15 cellular contexts compared by ENCODE assay signal in the genomic region with DNA sequence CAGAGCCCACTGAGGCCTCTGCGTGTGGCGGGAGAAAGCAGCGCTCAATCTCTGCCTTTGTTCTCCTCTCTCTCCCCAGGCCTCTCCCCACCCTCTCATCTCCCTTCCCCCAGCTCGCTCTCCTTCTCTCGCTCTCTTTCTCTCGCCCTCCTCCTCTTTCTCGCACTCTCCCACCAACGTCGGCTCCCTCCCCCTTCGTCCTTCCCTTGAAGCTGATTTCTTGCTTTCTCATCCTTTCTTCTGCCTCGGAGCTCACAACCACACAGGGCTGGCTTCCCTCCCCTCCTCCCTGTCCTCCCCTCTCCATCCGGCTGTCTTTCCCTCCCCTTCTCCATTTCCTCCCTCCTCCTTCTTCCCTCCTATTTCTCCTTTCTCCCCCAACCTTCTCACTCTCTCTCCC.
DNase-seq lines count a peak whose midpoint lies in the region; ATAC-seq and TF ChIP-seq lines count a peak whose summit lies in the region.
"Had no signal": no experiment of that assay in that cellular context is flagged by ENCODE, and none has a peak within 500 bp of the region (broad histone marks: within the 10 kb centered on the region; RNA-seq: fewer than 3 reads in every experiment).

No MANE protein-coding gene starts in this region.

- no peak for TF ChIP-seq CTCF in Panc1 (IDR thresholded peaks at IDR 0.05)
- TF ChIP-seq CTCF in fibroblast of lung (conservative IDR thresholded peaks at IDR 0.05 in 1 of 2, IDR thresholded peaks at IDR 0.05 in 1 of 2; ENCODE audit: low read depth in 1 of 2, low read length in 2 of 2) = no peak

- no TSS peak for BruUV-seq in Panc1 (replicated peaks; lab: Mats Ljungman, UMichigan)

- peaks cover 36% of the 10 kb centered on the region for H3K79me1 ChIP-seq in trophoblast cell (ENCODE audit: low read length)

- H3K23ac ChIP-seq in trophoblast cell (ENCODE audit: low read length) = no peak overlapping the region

- H4K8ac ChIP-seq in trophoblast cell (ENCODE audit: low read depth, low read length) = peak overlapping the region; percentile 34

- H3K9ac ChIP-seq in fibroblast of lung (ENCODE audit: insufficient read depth, low read length) (no peak overlapping the region), trophoblast cell (ENCODE audit: low read length) (no peak overlapping the region)

- H3K4me2 ChIP-seq in fibroblast of lung (ENCODE audit: extremely low read depth, insufficient read depth, low read length) = no peak overlapping the region
- no peak overlapping the region for H3K4me2 ChIP-seq in trophoblast cell (ENCODE audit: low read length)

- H3K4ac ChIP-seq in trophoblast cell (ENCODE audit: low read depth, low read length) = no peak overlapping the region

- H2BK12ac ChIP-seq in trophoblast cell (ENCODE audit: low read length) = peak overlapping the region; percentile 83

- POLR2A ChIA-PET in Panc1 (lab: Charles Lee) = interaction anchor here (0.5 kb wide), 1 partner anchor 215 kb away, joined by 3 read pairs; no protein-coding TSS in a partner anchor

- H2AFZ ChIP-seq in fibroblast of lung (ENCODE audit: low read length) (peak overlapping the region; percentile 58), trophoblast cell (ENCODE audit: insufficient read depth, low read length, poor library complexity) (no peak overlapping the region)

- H4K91ac ChIP-seq in trophoblast cell (ENCODE audit: low read depth, low read length) = peak overlapping the region; percentile 61

- WGBS in trophoblast cell (ENCODE audit: extremely low coverage, insufficient coverage, insufficient read length) = 100% methylated on average over 6 of the region's 12 CpGs

- no peak overlapping the region for H3K4me3 ChIP-seq in Panc1 (ENCODE audit: low read depth in 2 of 2, low read length in 2 of 2)
- H3K4me3 ChIP-seq in fibroblast of lung (replicated peaks in 1 of 4; ENCODE audit: control extremely low read depth in 1 of 4, insufficient read depth in 1 of 4, low read depth in 3 of 4, low read length in 4 of 4) = no peak overlapping the region
- H3K4me3 ChIP-seq in trophoblast cell (ENCODE audit: low read depth, low read length) = no peak overlapping the region
- H3K4me3 ChIP-seq: gastroesophageal sphincter had no signal

- no peak overlapping the region for H3K18ac ChIP-seq in trophoblast cell (ENCODE audit: low read length)

- H2BK5ac ChIP-seq in trophoblast cell (ENCODE audit: low read depth, low read length, poor library complexity) = no peak overlapping the region

- in situ Hi-C loops in Panc1 (cut with HindIII; ENCODE audit: low pct_unique_long_range_greater_than_20kb, low sequenced_read_pairs) = no loop called here

- H3K14ac ChIP-seq in trophoblast cell (ENCODE audit: low read length) = peak overlapping the region; percentile 7

- H4K12ac ChIP-seq in trophoblast cell (ENCODE audit: low read depth, low read length) = peak overlapping the region; percentile 35

- H3K4me1 ChIP-seq in Panc1 (ENCODE audit: control insufficient read depth, insufficient read depth, low read length) = peaks cover 66% of the 10 kb centered on the region
- peaks cover 36% of the 10 kb centered on the region for H3K4me1 ChIP-seq in fibroblast of lung (ENCODE audit: control insufficient read depth, extremely low read depth, insufficient read depth, low read length)
- peaks cover 42 to 44% of the 10 kb centered on the region in 2 experiments for H3K4me1 ChIP-seq in trophoblast cell (ENCODE audit: control insufficient read depth in 1 of 2, insufficient read depth in 2 of 2, low read length in 2 of 2)

- no peaks in the 10 kb centered on the region for H3K9me3 ChIP-seq in Panc1 (ENCODE audit: control insufficient read depth, insufficient read depth, low read depth, low read length)
- no peaks in the 10 kb centered on the region for H3K9me3 ChIP-seq in fibroblast of lung (ENCODE audit: control insufficient read depth, insufficient read depth, low read depth, low read length)
- peaks cover 5% of the 10 kb centered on the region for H3K9me3 ChIP-seq in trophoblast cell (ENCODE audit: insufficient read depth, low read depth, low read length)
- H3K9me3 ChIP-seq: gastroesophageal sphincter had no signal

- H3K27me3 ChIP-seq in Panc1 (ENCODE audit: control insufficient read depth, insufficient read depth, low read length) (no peaks in the 10 kb centered on the region), fibroblast of lung (ENCODE audit: control insufficient read depth, insufficient read depth, low read length) (no peaks in the 10 kb centered on the region), trophoblast cell (ENCODE audit: insufficient read depth, low read length) (no peaks in the 10 kb centered on the region)
- H3K27me3 ChIP-seq: gastroesophageal sphincter had no signal

- H4K20me1 ChIP-seq in fibroblast of lung (ENCODE audit: control insufficient read depth, extremely low read depth, insufficient read depth, low read length) = no peaks in the 10 kb centered on the region

- no peak overlapping the region for H2AK5ac ChIP-seq in trophoblast cell (ENCODE audit: low read length)

- H3K79me2 ChIP-seq in fibroblast of lung (ENCODE audit: control insufficient read depth, insufficient read depth, low read length) = no peaks in the 10 kb centered on the region
- peaks cover 8% of the 10 kb centered on the region for H3K79me2 ChIP-seq in trophoblast cell (ENCODE audit: control insufficient read depth, insufficient read depth, low read length, poor library complexity)

- H3K27ac ChIP-seq in Panc1 (ENCODE audit: low read length) (peak overlapping the region; percentile 99), fibroblast of lung (ENCODE audit: insufficient read depth, low read length) (no peak overlapping the region), trophoblast cell (ENCODE audit: low read depth, low read length) (no peak overlapping the region)

- CTCF ChIA-PET in Panc1 (lab: Charles Lee) = no interaction called here

- intact Hi-C loops in Panc1 (cut with micrococcal nuclease; ENCODE audit: unreplicated experiment) = no loop called here

- peak; percentile 40 for DNase-seq in NCI-H1694 treated with DMSO at 0.1 percent for 48 hours (lab: John Stamatoyannopoulos, UW)
- DNase-seq in NCI-H1694 (lab: John Stamatoyannopoulos, UW) = no peak
- DNase-seq in Panc1 (ENCODE audit: low read depth, low spot score) = no peak
- peak; percentile 35 to 77 for DNase-seq in fibroblast of lung (ENCODE audit: low read depth in 2 of 2)
- no peak for DNase-seq in trophoblast cell
- no peak for DNase-seq in activated gamma-delta T cell treated with Interleukin-2 at 50 U/mL for 16 hours
- DNase-seq: activated CD4-positive, alpha-beta T cell treated with anti-CD3 and anti-CD28 coated beads for 48 hours; activated naive CD4-positive, alpha-beta T cell; dermis blood vessel endothelial cell; DMS153; MM.1S; NCI-H524 treated with DMSO at 0.1 percent for 48 hours had no signal

- ATAC-seq in Panc1 (no peak), HG02884 (IDR thresholded peaks at IDR 0.05; ENCODE audit: unreplicated experiment) (no peak), GM21367 (IDR thresholded peaks at IDR 0.05; ENCODE audit: unreplicated experiment) (no peak)
- ATAC-seq: gastroesophageal sphincter had no signal

- H2BK120ac ChIP-seq in trophoblast cell (ENCODE audit: insufficient read depth, low read length, poor library complexity) = peak overlapping the region; percentile 28

- no peaks in the 10 kb centered on the region for H3K36me3 ChIP-seq in Panc1 (ENCODE audit: control insufficient read depth, insufficient read depth, low read length)
- H3K36me3 ChIP-seq in fibroblast of lung (ENCODE audit: control insufficient read depth, insufficient read depth, low read length) = no peaks in the 10 kb centered on the region
- no peaks in the 10 kb centered on the region for H3K36me3 ChIP-seq in trophoblast cell (ENCODE audit: control insufficient read depth in 1 of 2, insufficient read depth in 2 of 2, low read length in 2 of 2)
- H3K36me3 ChIP-seq: gastroesophageal sphincter had no signal

Comparison
In these comparisons a context has a peak if more than half of its experiments do, and no peak if none do; other contexts are left out.
1. DNase-seq: peak in NCI-H1694 treated with DMSO at 0.1 percent for 48 hours (single experiment) and fibroblast of lung (2 of 2); none in NCI-H1694 (single experiment), Panc1 (single experiment), trophoblast cell (0 of 2) and activated gamma-delta T cell treated with Interleukin-2 at 50 U/mL for 16 hours (single experiment).